In the genomic region with DNA sequence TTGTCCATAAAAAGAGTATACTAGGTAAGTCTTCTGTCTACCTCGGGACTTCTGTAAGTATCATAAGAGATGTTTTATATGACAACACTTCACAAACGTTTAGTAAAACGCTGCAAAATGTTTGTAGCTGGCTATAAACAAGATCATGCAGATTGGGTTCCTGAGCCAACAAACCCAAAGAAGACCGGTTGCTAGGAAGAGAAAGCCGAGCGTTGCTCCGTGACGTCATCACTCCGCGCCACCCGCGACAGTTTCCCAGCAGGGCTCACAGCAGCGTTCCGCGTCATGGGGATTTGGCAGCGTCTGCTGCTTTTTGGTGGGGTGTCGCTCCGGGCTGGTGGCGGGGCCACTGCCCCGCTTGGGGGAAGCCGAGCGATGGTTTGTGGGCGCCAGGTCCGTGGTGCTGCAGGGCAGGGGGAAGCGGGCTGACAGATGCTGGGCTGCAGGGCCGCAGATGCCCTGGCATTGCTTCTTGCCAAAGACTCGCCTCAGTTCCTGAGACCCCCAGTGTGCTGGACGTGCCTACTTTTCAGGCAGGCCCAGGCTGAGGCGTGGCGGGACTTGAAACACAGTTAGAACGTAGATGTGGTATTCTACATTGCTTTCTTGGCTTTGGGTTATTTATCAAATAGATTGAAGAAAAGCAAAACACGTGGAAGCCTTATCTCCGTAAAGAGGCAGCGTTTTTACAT, we compare ENCODE assay signal across 1 cellular context.
TF ChIP-seq lines count a peak whose summit lies in the region.

A gene with protein sequence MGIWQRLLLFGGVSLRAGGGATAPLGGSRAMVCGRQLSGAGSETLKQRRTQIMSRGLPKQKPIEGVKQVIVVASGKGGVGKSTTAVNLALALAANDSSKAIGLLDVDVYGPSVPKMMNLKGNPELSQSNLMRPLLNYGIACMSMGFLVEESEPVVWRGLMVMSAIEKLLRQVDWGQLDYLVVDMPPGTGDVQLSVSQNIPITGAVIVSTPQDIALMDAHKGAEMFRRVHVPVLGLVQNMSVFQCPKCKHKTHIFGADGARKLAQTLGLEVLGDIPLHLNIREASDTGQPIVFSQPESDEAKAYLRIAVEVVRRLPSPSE (plus strand): TSS at position 250 of the 692 bp plus-strand sequence. CDS start 36 bp downstream, at position 286.

TF ChIP-seq in HepG2, 621 proteins besides CTCF, POLR2A, EP300 and RAD21 (continued from another document and continues in another):
- TF ChIP-seq, protein P1, sequence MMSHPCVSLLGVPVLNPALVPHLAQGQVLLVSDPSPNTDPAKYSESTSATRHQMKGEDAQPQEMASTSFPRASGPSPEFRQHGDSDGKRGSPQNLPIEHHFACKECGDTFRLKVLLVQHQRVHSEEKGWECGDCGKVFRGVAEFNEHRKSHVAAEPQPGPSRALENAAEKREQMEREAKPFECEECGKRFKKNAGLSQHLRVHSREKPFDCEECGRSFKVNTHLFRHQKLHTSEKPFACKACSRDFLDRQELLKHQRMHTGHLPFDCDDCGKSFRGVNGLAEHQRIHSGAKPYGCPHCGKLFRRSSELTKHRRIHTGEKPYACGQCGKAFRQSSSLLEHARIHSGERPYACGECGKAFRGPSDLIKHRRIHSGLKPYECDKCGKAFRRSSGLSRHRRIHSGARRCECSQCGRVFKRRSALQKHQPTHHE (CRISPR knock-in tag; IDR thresholded peaks at IDR 0.05; ENCODE audit: borderline replicate concordance), result peak; percentile 97; the same call in 1 of the 2 replicates
- TF ChIP-seq ZNF256 (CRISPR knock-in tag; conservative IDR thresholded peaks at IDR 0.05) (peak; percentile 18), GABPB1 (CRISPR knock-in tag; IDR thresholded peaks at IDR 0.05) (peak; percentile 92), NCOA1 (CRISPR knock-in tag; IDR thresholded peaks at IDR 0.05) (0 out of 2 replicates have a peak, but pooled peaks have one; percentile 9), ZNF33A (CRISPR knock-in tag; IDR thresholded peaks at IDR 0.05; ENCODE audit: borderline replicate concordance) (0 out of 2 replicates have a peak, but pooled peaks have one; percentile 13), MEIS1 (CRISPR knock-in tag; IDR thresholded peaks at IDR 0.05; ENCODE audit: borderline replicate concordance) (peak; percentile 96), STAT5B (CRISPR knock-in tag; IDR thresholded peaks at IDR 0.05) (peak; percentile 79; the same call in 1 of the 2 replicates), HMG20B (CRISPR knock-in tag; conservative IDR thresholded peaks at IDR 0.05) (no peak), RELA (CRISPR knock-in tag; IDR thresholded peaks at IDR 0.05) (peak; percentile 92), KLF9 (CRISPR knock-in tag; IDR thresholded peaks at IDR 0.05; ENCODE audit: low read depth) (peak; percentile 44; the same call in 1 of the 2 replicates), HNRNPK (IDR thresholded peaks at IDR 0.05; ENCODE audit: low read depth, low read length, poor library complexity, severe bottlenecking) (no peak), HOXA3 (CRISPR knock-in tag; IDR thresholded peaks at IDR 0.05) (peak; percentile 99), NONO (IDR thresholded peaks at IDR 0.05) (no peak), NONO (CRISPR knock-in tag; conservative IDR thresholded peaks at IDR 0.05) (peak; percentile 89), ATF7-NPFF (CRISPR knock-in tag; IDR thresholded peaks at IDR 0.05; ENCODE audit: low read depth) (peak; percentile 92), NFE2 (CRISPR knock-in tag; IDR thresholded peaks at IDR 0.05) (no peak), HCFC1 (IDR thresholded peaks at IDR 0.05; ENCODE audit: low read depth, low read length) (peak; percentile 83), TAF15 (IDR thresholded peaks at IDR 0.05; ENCODE audit: low read depth, low read length, poor library complexity, severe bottlenecking) (peak; percentile 99), SNRNP70 (IDR thresholded peaks at IDR 0.05; ENCODE audit: low read depth, low read length) (no peak), ZNF468 (CRISPR knock-in tag; IDR thresholded peaks at IDR 0.05) (no peak), SMAD9 (CRISPR knock-in tag; IDR thresholded peaks at IDR 0.05) (peak; percentile 98), ZFP36 (IDR thresholded peaks at IDR 0.05; ENCODE audit: borderline replicate concordance, low read depth, low read length, partially characterized antibody) (no peak), ZNF616 (CRISPR knock-in tag; IDR thresholded peaks at IDR 0.05; ENCODE audit: low read depth) (0 out of 2 replicates have a peak, but pooled peaks have one; percentile 85), EED (CRISPR knock-in tag; IDR thresholded peaks at IDR 0.05) (peak; percentile 99; the same call in 1 of the 2 replicates), ZBTB38 (CRISPR knock-in tag; IDR thresholded peaks at IDR 0.05) (peak; percentile 96), NR2F6 (IDR thresholded peaks at IDR 0.05) (no peak), NR2F6 (CRISPR knock-in tag; IDR thresholded peaks at IDR 0.05) (peak; percentile 59), ZNF329 (CRISPR knock-in tag; IDR thresholded peaks at IDR 0.05; ENCODE audit: low read depth) (peak; percentile 89; the same call in 1 of the 2 replicates), ZNF567 (CRISPR knock-in tag; IDR thresholded peaks at IDR 0.05; ENCODE audit: borderline replicate concordance) (peak; percentile 100), TARDBP (CRISPR knock-in tag; IDR thresholded peaks at IDR 0.05) (peak; percentile 100), ZNF556 (CRISPR knock-in tag; IDR thresholded peaks at IDR 0.05; ENCODE audit: borderline replicate concordance) (peak; percentile 99), ZNF746 (CRISPR knock-in tag; IDR thresholded peaks at IDR 0.05) (0 out of 2 replicates have a peak, but pooled peaks have one; percentile 79), POLR2AphosphoS2 (IDR thresholded peaks at IDR 0.05; ENCODE audit: low read depth, low read length) (0 out of 2 replicates have a peak, but pooled peaks have one; percentile 75), ESRRA (CRISPR knock-in tag; IDR thresholded peaks at IDR 0.05; ENCODE audit: low read depth) (no peak; the same call in 1 of the 2 replicates)
- TF ChIP-seq, protein P2, sequence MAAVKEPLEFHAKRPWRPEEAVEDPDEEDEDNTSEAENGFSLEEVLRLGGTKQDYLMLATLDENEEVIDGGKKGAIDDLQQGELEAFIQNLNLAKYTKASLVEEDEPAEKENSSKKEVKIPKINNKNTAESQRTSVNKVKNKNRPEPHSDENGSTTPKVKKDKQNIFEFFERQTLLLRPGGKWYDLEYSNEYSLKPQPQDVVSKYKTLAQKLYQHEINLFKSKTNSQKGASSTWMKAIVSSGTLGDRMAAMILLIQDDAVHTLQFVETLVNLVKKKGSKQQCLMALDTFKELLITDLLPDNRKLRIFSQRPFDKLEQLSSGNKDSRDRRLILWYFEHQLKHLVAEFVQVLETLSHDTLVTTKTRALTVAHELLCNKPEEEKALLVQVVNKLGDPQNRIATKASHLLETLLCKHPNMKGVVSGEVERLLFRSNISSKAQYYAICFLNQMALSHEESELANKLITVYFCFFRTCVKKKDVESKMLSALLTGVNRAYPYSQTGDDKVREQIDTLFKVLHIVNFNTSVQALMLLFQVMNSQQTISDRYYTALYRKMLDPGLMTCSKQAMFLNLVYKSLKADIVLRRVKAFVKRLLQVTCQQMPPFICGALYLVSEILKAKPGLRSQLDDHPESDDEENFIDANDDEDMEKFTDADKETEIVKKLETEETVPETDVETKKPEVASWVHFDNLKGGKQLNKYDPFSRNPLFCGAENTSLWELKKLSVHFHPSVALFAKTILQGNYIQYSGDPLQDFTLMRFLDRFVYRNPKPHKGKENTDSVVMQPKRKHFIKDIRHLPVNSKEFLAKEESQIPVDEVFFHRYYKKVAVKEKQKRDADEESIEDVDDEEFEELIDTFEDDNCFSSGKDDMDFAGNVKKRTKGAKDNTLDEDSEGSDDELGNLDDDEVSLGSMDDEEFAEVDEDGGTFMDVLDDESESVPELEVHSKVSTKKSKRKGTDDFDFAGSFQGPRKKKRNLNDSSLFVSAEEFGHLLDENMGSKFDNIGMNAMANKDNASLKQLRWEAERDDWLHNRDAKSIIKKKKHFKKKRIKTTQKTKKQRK (IDR thresholded peaks at IDR 0.05; ENCODE audit: low read length), result no peak
- TF ChIP-seq, protein P3, sequence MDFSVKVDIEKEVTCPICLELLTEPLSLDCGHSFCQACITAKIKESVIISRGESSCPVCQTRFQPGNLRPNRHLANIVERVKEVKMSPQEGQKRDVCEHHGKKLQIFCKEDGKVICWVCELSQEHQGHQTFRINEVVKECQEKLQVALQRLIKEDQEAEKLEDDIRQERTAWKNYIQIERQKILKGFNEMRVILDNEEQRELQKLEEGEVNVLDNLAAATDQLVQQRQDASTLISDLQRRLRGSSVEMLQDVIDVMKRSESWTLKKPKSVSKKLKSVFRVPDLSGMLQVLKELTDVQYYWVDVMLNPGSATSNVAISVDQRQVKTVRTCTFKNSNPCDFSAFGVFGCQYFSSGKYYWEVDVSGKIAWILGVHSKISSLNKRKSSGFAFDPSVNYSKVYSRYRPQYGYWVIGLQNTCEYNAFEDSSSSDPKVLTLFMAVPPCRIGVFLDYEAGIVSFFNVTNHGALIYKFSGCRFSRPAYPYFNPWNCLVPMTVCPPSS (IDR thresholded peaks at IDR 0.05), result no peak
- TF ChIP-seq, protein P4, sequence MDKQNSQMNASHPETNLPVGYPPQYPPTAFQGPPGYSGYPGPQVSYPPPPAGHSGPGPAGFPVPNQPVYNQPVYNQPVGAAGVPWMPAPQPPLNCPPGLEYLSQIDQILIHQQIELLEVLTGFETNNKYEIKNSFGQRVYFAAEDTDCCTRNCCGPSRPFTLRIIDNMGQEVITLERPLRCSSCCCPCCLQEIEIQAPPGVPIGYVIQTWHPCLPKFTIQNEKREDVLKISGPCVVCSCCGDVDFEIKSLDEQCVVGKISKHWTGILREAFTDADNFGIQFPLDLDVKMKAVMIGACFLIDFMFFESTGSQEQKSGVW (CRISPR knock-in tag; IDR thresholded peaks at IDR 0.05; ENCODE audit: borderline replicate concordance), result no peak
- TF ChIP-seq, protein P5, sequence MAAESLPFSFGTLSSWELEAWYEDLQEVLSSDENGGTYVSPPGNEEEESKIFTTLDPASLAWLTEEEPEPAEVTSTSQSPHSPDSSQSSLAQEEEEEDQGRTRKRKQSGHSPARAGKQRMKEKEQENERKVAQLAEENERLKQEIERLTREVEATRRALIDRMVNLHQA (CRISPR knock-in tag; IDR thresholded peaks at IDR 0.05), result no peak
- TF ChIP-seq, protein P6, sequence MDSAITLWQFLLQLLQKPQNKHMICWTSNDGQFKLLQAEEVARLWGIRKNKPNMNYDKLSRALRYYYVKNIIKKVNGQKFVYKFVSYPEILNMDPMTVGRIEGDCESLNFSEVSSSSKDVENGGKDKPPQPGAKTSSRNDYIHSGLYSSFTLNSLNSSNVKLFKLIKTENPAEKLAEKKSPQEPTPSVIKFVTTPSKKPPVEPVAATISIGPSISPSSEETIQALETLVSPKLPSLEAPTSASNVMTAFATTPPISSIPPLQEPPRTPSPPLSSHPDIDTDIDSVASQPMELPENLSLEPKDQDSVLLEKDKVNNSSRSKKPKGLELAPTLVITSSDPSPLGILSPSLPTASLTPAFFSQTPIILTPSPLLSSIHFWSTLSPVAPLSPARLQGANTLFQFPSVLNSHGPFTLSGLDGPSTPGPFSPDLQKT (CRISPR knock-in tag; IDR thresholded peaks at IDR 0.05; ENCODE audit: borderline replicate concordance), result no peak
- TF ChIP-seq, protein P7, sequence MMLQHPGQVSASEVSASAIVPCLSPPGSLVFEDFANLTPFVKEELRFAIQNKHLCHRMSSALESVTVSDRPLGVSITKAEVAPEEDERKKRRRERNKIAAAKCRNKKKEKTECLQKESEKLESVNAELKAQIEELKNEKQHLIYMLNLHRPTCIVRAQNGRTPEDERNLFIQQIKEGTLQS (CRISPR knock-in tag; IDR thresholded peaks at IDR 0.05), result peak; percentile 85
- TF ChIP-seq, protein P8, sequence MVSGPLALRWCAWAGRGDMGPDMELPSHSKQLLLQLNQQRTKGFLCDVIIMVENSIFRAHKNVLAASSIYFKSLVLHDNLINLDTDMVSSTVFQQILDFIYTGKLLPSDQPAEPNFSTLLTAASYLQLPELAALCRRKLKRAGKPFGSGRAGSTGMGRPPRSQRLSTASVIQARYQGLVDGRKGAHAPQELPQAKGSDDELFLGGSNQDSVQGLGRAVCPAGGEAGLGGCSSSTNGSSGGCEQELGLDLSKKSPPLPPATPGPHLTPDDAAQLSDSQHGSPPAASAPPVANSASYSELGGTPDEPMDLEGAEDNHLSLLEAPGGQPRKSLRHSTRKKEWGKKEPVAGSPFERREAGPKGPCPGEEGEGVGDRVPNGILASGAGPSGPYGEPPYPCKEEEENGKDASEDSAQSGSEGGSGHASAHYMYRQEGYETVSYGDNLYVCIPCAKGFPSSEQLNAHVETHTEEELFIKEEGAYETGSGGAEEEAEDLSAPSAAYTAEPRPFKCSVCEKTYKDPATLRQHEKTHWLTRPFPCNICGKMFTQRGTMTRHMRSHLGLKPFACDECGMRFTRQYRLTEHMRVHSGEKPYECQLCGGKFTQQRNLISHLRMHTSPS (CRISPR knock-in tag; IDR thresholded peaks at IDR 0.05; ENCODE audit: low read depth), result peak; percentile 86
- TF ChIP-seq, protein P9, sequence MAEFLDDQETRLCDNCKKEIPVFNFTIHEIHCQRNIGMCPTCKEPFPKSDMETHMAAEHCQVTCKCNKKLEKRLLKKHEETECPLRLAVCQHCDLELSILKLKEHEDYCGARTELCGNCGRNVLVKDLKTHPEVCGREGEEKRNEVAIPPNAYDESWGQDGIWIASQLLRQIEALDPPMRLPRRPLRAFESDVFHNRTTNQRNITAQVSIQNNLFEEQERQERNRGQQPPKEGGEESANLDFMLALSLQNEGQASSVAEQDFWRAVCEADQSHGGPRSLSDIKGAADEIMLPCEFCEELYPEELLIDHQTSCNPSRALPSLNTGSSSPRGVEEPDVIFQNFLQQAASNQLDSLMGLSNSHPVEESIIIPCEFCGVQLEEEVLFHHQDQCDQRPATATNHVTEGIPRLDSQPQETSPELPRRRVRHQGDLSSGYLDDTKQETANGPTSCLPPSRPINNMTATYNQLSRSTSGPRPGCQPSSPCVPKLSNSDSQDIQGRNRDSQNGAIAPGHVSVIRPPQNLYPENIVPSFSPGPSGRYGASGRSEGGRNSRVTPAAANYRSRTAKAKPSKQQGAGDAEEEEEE (CRISPR knock-in tag; IDR thresholded peaks at IDR 0.05; ENCODE audit: borderline replicate concordance), result peak; percentile 98
- TF ChIP-seq, protein P10, sequence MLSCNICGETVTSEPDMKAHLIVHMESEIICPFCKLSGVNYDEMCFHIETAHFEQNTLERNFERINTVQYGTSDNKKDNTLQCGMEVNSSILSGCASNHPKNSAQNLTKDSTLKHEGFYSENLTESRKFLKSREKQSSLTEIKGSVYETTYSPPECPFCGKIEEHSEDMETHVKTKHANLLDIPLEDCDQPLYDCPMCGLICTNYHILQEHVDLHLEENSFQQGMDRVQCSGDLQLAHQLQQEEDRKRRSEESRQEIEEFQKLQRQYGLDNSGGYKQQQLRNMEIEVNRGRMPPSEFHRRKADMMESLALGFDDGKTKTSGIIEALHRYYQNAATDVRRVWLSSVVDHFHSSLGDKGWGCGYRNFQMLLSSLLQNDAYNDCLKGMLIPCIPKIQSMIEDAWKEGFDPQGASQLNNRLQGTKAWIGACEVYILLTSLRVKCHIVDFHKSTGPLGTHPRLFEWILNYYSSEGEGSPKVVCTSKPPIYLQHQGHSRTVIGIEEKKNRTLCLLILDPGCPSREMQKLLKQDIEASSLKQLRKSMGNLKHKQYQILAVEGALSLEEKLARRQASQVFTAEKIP (CRISPR knock-in tag; IDR thresholded peaks at IDR 0.05; ENCODE audit: borderline replicate concordance), result no peak
